In genomic region chr1:93816970-93817738, GRCh38 we compare ENCODE assay signal across 8 cellular contexts.
DNase-seq lines count a peak whose midpoint lies in the region; ATAC-seq and TF ChIP-seq lines count a peak whose summit lies in the region.

No MANE protein-coding gene starts in this region.

- TF ChIP-seq CTCF in natural killer cell (IDR thresholded peaks at IDR 0.05) (no peak), GM20000 (IDR thresholded peaks at IDR 0.05; ENCODE audit: extremely low read depth, missing control alignments) (no peak)

- intact Hi-C loops in natural killer cell (cut with micrococcal nuclease) = no loop called here

- no peaks in the 10 kb centered on the region for H3K27me3 Mint-ChIP-seq in effector memory CD8-positive, alpha-beta T cell
- H3K27me3 Mint-ChIP-seq in natural killer cell (ENCODE audit: low read depth in 2 of 2) = no peaks in the 10 kb centered on the region

- no peak overlapping the region for H3K4me3 Mint-ChIP-seq in effector memory CD8-positive, alpha-beta T cell
- no peak overlapping the region for H3K4me3 Mint-ChIP-seq in natural killer cell

- H3K27ac Mint-ChIP-seq in effector memory CD8-positive, alpha-beta T cell = peak overlapping the region; percentile 30 to 92
- H3K27ac Mint-ChIP-seq in natural killer cell = peak overlapping the region; percentile 70 to 86

- no peaks in the 10 kb centered on the region for H3K9me3 Mint-ChIP-seq in effector memory CD8-positive, alpha-beta T cell
- no peaks in the 10 kb centered on the region for H3K9me3 Mint-ChIP-seq in natural killer cell

- no peak for ATAC-seq in effector memory CD8-positive, alpha-beta T cell (replicated peaks)
- ATAC-seq in natural killer cell (peak in 1 of 3 donors; percentile 30), GM19463 (IDR thresholded peaks at IDR 0.05; ENCODE audit: unreplicated experiment) (no peak)

- H3K36me3 Mint-ChIP-seq in effector memory CD8-positive, alpha-beta T cell (ENCODE audit: insufficient read depth) = no peaks in the 10 kb centered on the region
- H3K36me3 Mint-ChIP-seq in natural killer cell = no peaks in the 10 kb centered on the region

- peak; percentile 50 for DNase-seq in DMS 273 (lab: John Stamatoyannopoulos, UW; ENCODE audit: unreplicated experiment)
- DNase-seq in NOMO-1 treated with dmso at 0.1 percent for 144 hours (lab: John Stamatoyannopoulos, UW; ENCODE audit: unreplicated experiment) = peak; percentile 68
- no peak for DNase-seq in effector memory CD8-positive, alpha-beta T cell
- no peak for DNase-seq in natural killer cell
- no peak for DNase-seq in NCI-H748 treated with DMSO at 0.1 percent for 48 hours (lab: John Stamatoyannopoulos, UW)
- no peak for DNase-seq in NCI-H2029 (lab: John Stamatoyannopoulos, UW)
- no peak for DNase-seq in GM20000 (ENCODE audit: low spot score)

- H3K4me1 Mint-ChIP-seq in effector memory CD8-positive, alpha-beta T cell (ENCODE audit: low read depth in 2 of 2) = peaks cover 12 to 20% of the 10 kb centered on the region in 2 donors
- H3K4me1 Mint-ChIP-seq in natural killer cell = peaks cover 22 to 23% of the 10 kb centered on the region in 2 donors

Comparison
In these comparisons a context has a peak if more than half of its experiments do, and no peak if none do; other contexts are left out.
1. DNase-seq: peak in DMS 273 (single experiment) and NOMO-1 treated with dmso at 0.1 percent for 144 hours (single experiment); none in effector memory CD8-positive, alpha-beta T cell (0 of 3), natural killer cell (single experiment), NCI-H748 treated with DMSO at 0.1 percent for 48 hours (single experiment), NCI-H2029 (single experiment) and GM20000 (single experiment).